25 cellular contexts compared by ENCODE assay signal in the genomic region with DNA sequence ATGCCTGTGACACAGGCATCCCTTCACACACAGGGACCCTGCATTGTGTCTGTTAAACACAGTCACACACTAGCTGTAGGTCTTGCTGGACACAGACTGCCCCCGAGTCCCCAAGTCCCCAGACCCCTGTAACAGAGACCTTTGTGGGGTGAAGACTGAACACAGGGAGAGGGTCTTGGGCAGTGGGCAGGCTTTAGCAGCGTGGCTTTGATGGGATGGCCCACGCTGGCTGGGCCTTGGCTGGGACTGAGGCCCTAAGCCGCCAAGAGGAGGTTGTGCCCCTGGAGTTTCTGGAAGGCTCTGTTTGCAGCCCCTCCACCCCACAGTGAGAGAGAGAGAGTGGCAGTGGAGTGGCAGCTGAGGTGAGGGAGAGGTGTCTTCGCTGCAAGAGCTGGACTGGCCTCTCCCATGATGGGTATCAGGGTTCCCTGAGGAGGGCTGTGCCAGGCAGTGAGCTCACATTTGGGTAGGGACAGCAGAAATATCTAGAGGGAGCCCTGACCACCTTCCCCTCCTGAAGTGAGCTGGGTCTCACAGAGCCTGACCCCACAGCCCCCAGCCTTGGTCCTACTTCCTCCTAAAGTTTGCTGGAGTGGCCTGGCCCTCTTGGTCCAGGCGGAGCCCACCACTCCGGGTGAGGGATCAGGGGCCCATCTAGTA. TPM values are rescaled to one million over a fixed set of nuclear protein-coding genes. Genes with fewer than 3 reads are reported as not detected.
DNase-seq lines count a peak whose midpoint lies in the region; ATAC-seq and TF ChIP-seq lines count a peak whose summit lies in the region.
"Had no signal": no experiment of that assay in that cellular context is flagged by ENCODE, and none has a peak within 500 bp of the region (broad histone marks: within the 10 kb centered on the region; RNA-seq: fewer than 3 reads in every experiment).

No MANE protein-coding gene starts in this region.

- no peaks in the 10 kb centered on the region for H3K9me2 ChIP-seq in GM23338 (ENCODE audit: insufficient read depth)
- H3K9me2 ChIP-seq: SK-N-SH had no signal

- no peak overlapping the region for H3K27ac ChIP-seq in GM23338 (ENCODE audit: low read depth)
- no peak overlapping the region for H3K27ac ChIP-seq in suprapubic skin
- H3K27ac ChIP-seq: breast epithelium, esophagus muscularis mucosa, foreskin keratinocyte, heart right ventricle, uterus had no signal

- no peak for TF ChIP-seq CTCF in GM23338 (conservative IDR thresholded peaks at IDR 0.05; ENCODE audit: low read depth in 2 of 2)
- TF ChIP-seq CTCF in nephron (IDR thresholded peaks at IDR 0.05; ENCODE audit: unreplicated experiment in 3 of 3): no peak
- TF ChIP-seq CTCF in suprapubic skin (IDR thresholded peaks at IDR 0.05): no peak
- no peak for TF ChIP-seq CTCF in GM10248 (IDR thresholded peaks at IDR 0.05; ENCODE audit: control extremely low read depth, extremely low read depth, low read depth, missing control alignments)

- no peaks in the 10 kb centered on the region for H3K9me3 Mint-ChIP-seq in GM23338
- H3K9me3 Mint-ChIP-seq in dendritic cell treated with granulocyte-macrophage colony-stimulating factor and Interleukin-4, amounts not matched to agents 40 ng/mL and 50 ng/mL, for 4 days: no peaks in the 10 kb centered on the region
- H3K9me3 Mint-ChIP-seq in nephron: no peaks in the 10 kb centered on the region
- H3K9me3 Mint-ChIP-seq: activated naive CD4-positive, alpha-beta T cell treated with anti-CD3 and anti-CD28 coated beads, Interleukin-2, amount 50 U/mL, for 72 hours; CD4-positive, CD25-positive, alpha-beta regulatory T cell had no signal

- no peak overlapping the region for H3K27ac Mint-ChIP-seq in GM23338
- peak overlapping the region; percentile 47 for H3K27ac Mint-ChIP-seq in dendritic cell treated with granulocyte-macrophage colony-stimulating factor and Interleukin-4, amounts not matched to agents 40 ng/mL and 50 ng/mL, for 4 days
- peak overlapping the region; percentile 21 to 60 (median 58) for H3K27ac Mint-ChIP-seq in nephron
- H3K27ac Mint-ChIP-seq: activated CD8-positive, alpha-beta T cell treated with anti-CD3 and anti-CD28 coated beads, Interleukin-2, amount 10 ng/mL, durations not matched to agents 7 days and 5 days had no signal

- H3K9me3 ChIP-seq in suprapubic skin: no peaks in the 10 kb centered on the region
- H3K9me3 ChIP-seq: breast epithelium, esophagus muscularis mucosa, heart right ventricle, MG63, SK-N-SH, uterus had no signal

- H3K4me3 ChIP-seq in GM23338: no peak overlapping the region
- no peak overlapping the region for H3K4me3 ChIP-seq in suprapubic skin
- H3K4me3 ChIP-seq: breast epithelium, esophagus muscularis mucosa, heart right ventricle, MG63, smooth muscle cell, uterus had no signal

- no peak for TF ChIP-seq POLR2A in suprapubic skin (IDR thresholded peaks at IDR 0.05)
- no peak for TF ChIP-seq POLR2A in GM18505 (IDR thresholded peaks at IDR 0.05; ENCODE audit: borderline replicate concordance, extremely low read depth, insufficient read depth, insufficient read length)

- H4K20me1 ChIP-seq in GM23338 (replicated peaks; ENCODE audit: insufficient read depth): no peaks in the 10 kb centered on the region

- intact Hi-C loops in dendritic cell treated with granulocyte-macrophage colony-stimulating factor and Interleukin-4, amounts not matched to agents 40 ng/mL and 50 ng/mL, for 4 days (cut with micrococcal nuclease): no loop called here

- peaks cover 4% of the 10 kb centered on the region; the same call in 1 of the 2 replicates for H3F3A ChIP-seq in GM23338 (replicated peaks; ENCODE audit: low read depth)

- H3K4me1 ChIP-seq in GM23338 (ENCODE audit: insufficient read depth) (peaks cover 11% of the 10 kb centered on the region; the same call in 1 of the 2 replicates), suprapubic skin (peaks cover 43% of the 10 kb centered on the region)

- POLR2A ChIA-PET in GM10248 (lab: Yijun Ruan, JAX): interaction anchor here (0.6 kb wide), 1 partner anchor 715 kb away, joined by 7 read pairs; no protein-coding TSS in a partner anchor

- H3K36me3 ChIP-seq in GM23338 (ENCODE audit: insufficient read depth) (no peaks in the 10 kb centered on the region), suprapubic skin (no peaks in the 10 kb centered on the region)
- H3K36me3 ChIP-seq: breast epithelium, MG63, uterus had no signal

- DNase-seq in GM23338 (ENCODE audit: low spot score) (no peak), suprapubic skin (ENCODE audit: low spot score in 2 of 2) (peak; percentile 42 to 76), GM10248 (ENCODE audit: extremely low spot score) (no peak), ACHN (no peak)
- DNase-seq in activated CD4-positive, CD25-positive, alpha-beta regulatory T cell treated with anti-CD3 and anti-CD28 coated beads, Interleukin-2, amount 50 U/mL, for 72 hours: no peak
- DNase-seq: activated CD4-positive, alpha-beta T cell treated with anti-CD3 and anti-CD28 coated beads for 1 hour; activated CD8-positive, alpha-beta T cell treated with anti-CD3 and anti-CD28 coated beads, Interleukin-2, amount 10 ng/mL, durations not matched to agents 7 days and 5 days; CD4-positive, CD25-positive, alpha-beta regulatory T cell; foreskin keratinocyte; heart right ventricle; KBM-7; mammary epithelial cell; MG63; NCI-H2081; nucleus accumbens; SK-N-SH; T-helper 17 cell had no signal

- H3K27me3 ChIP-seq in GM23338 (ENCODE audit: insufficient read depth): no peaks in the 10 kb centered on the region
- no peaks in the 10 kb centered on the region for H3K27me3 ChIP-seq in suprapubic skin
- H3K27me3 ChIP-seq: breast epithelium, esophagus muscularis mucosa, foreskin keratinocyte, heart right ventricle, MG63, uterus had no signal

- peak overlapping the region; percentile 96 for H2AFZ ChIP-seq in GM23338

- TF ChIP-seq EP300 in suprapubic skin (IDR thresholded peaks at IDR 0.05): no peak

- H3K36me3 Mint-ChIP-seq in GM23338 (ENCODE audit: low read depth) (no peaks in the 10 kb centered on the region), nephron (ENCODE audit: low read depth) (peaks cover 3% of the 10 kb centered on the region)
- H3K36me3 Mint-ChIP-seq in dendritic cell treated with granulocyte-macrophage colony-stimulating factor and Interleukin-4, amounts not matched to agents 40 ng/mL and 50 ng/mL, for 4 days (ENCODE audit: low read depth): no peaks in the 10 kb centered on the region
- H3K36me3 Mint-ChIP-seq: activated naive CD4-positive, alpha-beta T cell treated with anti-CD3 and anti-CD28 coated beads, Interleukin-2, amount 50 U/mL, for 72 hours; CD4-positive, CD25-positive, alpha-beta regulatory T cell had no signal

- CTCF ChIA-PET in GM10248 (lab: Yijun Ruan, JAX): interaction anchor here (1.0 to 1.5 kb wide), 4 partner anchors 16 to 504 kb away, joined by 3 to 4 read pairs (median 4); no protein-coding TSS in a partner anchor

- H3K4me1 Mint-ChIP-seq in GM23338 (peaks cover 12% of the 10 kb centered on the region), nephron (peaks cover 37% of the 10 kb centered on the region)
- H3K4me1 Mint-ChIP-seq in dendritic cell treated with granulocyte-macrophage colony-stimulating factor and Interleukin-4, amounts not matched to agents 40 ng/mL and 50 ng/mL, for 4 days (ENCODE audit: low read depth): peaks cover 58% of the 10 kb centered on the region

- no peak for ATAC-seq in GM23338
- ATAC-seq in GM18505 (IDR thresholded peaks at IDR 0.05; ENCODE audit: unreplicated experiment): no peak
- ATAC-seq: activated CD8-positive, alpha-beta T cell treated with anti-CD3 and anti-CD28 coated beads, Interleukin-2, amount 10 ng/mL, durations not matched to agents 7 days and 5 days; activated naive CD4-positive, alpha-beta T cell treated with anti-CD3 and anti-CD28 coated beads, Interleukin-2, amount 50 U/mL, for 72 hours; heart right ventricle; T-helper 17 cell had no signal

- H3K79me2 ChIP-seq in GM23338 (replicated peaks; ENCODE audit: insufficient read depth): no peaks in the 10 kb centered on the region

- WGBS in suprapubic skin: 91% methylated on average over 5 of the region's 7 CpGs

- H3K27me3 Mint-ChIP-seq in GM23338 (ENCODE audit: insufficient read depth, low read depth, poor library complexity): peaks cover 27% of the 10 kb centered on the region
- no peaks in the 10 kb centered on the region for H3K27me3 Mint-ChIP-seq in dendritic cell treated with granulocyte-macrophage colony-stimulating factor and Interleukin-4, amounts not matched to agents 40 ng/mL and 50 ng/mL, for 4 days
- H3K27me3 Mint-ChIP-seq in nephron (ENCODE audit: low read depth): peaks cover 17% of the 10 kb centered on the region
- H3K27me3 Mint-ChIP-seq: CD4-positive, CD25-positive, alpha-beta regulatory T cell; T-helper 17 cell had no signal

- H3K4me2 ChIP-seq in GM23338: no peak overlapping the region
- H3K4me2 ChIP-seq: SK-N-SH, smooth muscle cell had no signal

- in situ Hi-C loops in ACHN (cut with HindIII; ENCODE audit: low pct_ligation_motif_present, low pct_unique_long_range_greater_than_20kb, low sequenced_read_pairs): no loop called here

- no peak overlapping the region for H3K4me3 Mint-ChIP-seq in GM23338
- no peak overlapping the region for H3K4me3 Mint-ChIP-seq in dendritic cell treated with granulocyte-macrophage colony-stimulating factor and Interleukin-4, amounts not matched to agents 40 ng/mL and 50 ng/mL, for 4 days
- H3K4me3 Mint-ChIP-seq in nephron: no peak overlapping the region
- H3K4me3 Mint-ChIP-seq: activated CD8-positive, alpha-beta T cell treated with anti-CD3 and anti-CD28 coated beads, Interleukin-2, amount 10 ng/mL, durations not matched to agents 7 days and 5 days; T-helper 17 cell had no signal

RNA-seq across cellular contexts. Expression of a gene that starts 0.6 kb away (rescaled TPM):
- total RNA-seq in GM23338 (2014; rRNA removed; shearing (Covaris generic)): 4.2 and 9.8 TPM in 2 replicates
- polyA plus RNA-seq in GM23338 (2016; fragmentation: Nextera tagmentation; extraction: Ambion mirVana): 2.7 and 3.4 TPM in 2 replicates
- total RNA-seq in suprapubic skin: 10 to 100 TPM; 13.2 to 16.7 (median 15.0) TPM

RNA-seq across cellular contexts. Expression of a gene that starts 39.5 kb away (rescaled TPM):
- total RNA-seq in GM23338 (2014; rRNA removed; shearing (Covaris generic)): 21.3 and 24.4 TPM in 2 replicates
- 15.3 and 16.0 TPM in 2 replicates for polyA plus RNA-seq in GM23338 (2016; fragmentation: Nextera tagmentation; extraction: Ambion mirVana)
- total RNA-seq in suprapubic skin: 10 to 100 TPM; 32.3 to 42.2 (median 39.3) TPM

RNA-seq across cellular contexts. Expression of a gene that starts 49.1 kb away (rescaled TPM):
- total RNA-seq in GM23338 (2014; rRNA removed; shearing (Covaris generic)): 0.19 and 0.31 TPM in 2 replicates
- polyA plus RNA-seq in GM23338 (2016; fragmentation: Nextera tagmentation; extraction: Ambion mirVana): 0.66 and 0.71 TPM in 2 replicates
- total RNA-seq in suprapubic skin: 1 to 10 TPM in 1 of 4 donors, under 1 TPM in 3; 0.19 to 2.1 (median 0.50) TPM
- total RNA-seq: foreskin keratinocyte had no signal
- polyA plus RNA-seq: mammary epithelial cell had no signal

Comparison
In these comparisons a context has a peak if more than half of its experiments do, and no peak if none do; other contexts are left out.
1. DNase-seq: peak in suprapubic skin (2 of 2); none in GM23338 (single experiment), activated CD4-positive, CD25-positive, alpha-beta regulatory T cell treated with anti-CD3 and anti-CD28 coated beads, Interleukin-2, amount 50 U/mL, for 72 hours (single experiment), GM10248 (single experiment) and ACHN (single experiment).